In the genomic region with DNA sequence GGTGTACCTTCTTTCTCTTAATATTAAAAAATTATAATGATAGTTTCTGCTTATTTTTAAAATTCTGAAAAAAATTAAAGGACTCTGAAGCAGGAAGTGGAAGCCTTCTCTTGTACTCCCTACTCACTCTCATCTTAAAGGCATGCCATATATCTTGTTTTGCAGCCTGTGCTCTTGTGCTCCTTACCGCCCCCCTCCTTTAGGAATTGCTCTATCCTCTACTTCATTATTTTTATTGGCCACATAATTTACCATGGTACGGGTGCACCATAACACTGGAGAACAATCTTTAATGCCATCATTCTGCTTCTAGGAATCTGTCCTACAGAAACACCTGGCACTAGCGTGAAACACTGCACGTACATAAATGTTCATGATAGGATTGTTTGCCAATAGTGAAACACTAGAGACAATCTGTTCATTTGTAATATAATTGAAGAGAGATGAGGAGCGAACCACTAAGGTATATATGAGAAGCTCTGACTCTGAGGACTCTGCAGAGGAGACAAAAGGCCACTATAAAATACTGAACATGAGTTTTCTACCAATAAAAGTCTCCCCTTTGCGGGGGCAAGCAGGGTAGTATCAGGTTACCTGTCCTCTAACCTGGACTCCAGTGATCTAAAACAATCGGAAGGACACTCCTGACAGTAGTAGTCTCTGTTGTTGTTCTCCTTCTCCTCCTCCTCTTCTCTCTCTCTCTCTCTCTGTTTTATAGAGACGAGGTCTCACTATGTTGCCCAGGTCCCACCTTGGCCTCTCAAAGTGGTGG, we compare ENCODE assay signal across 8 cellular contexts. TPM values are rescaled to one million over a fixed set of nuclear protein-coding genes. Genes with fewer than 3 reads are reported as not detected.
DNase-seq lines count a peak whose midpoint lies in the region; ATAC-seq and TF ChIP-seq lines count a peak whose summit lies in the region.

No MANE protein-coding gene starts in this region.

- no peak overlapping the region for H2AFZ ChIP-seq in OCI-LY1 (ENCODE audit: low read length)
- H2AFZ ChIP-seq in smooth muscle cell (ENCODE audit: low read depth), result peak overlapping the region; percentile 74

- peak; percentile 23 for DNase-seq in NCI-H1436 (lab: John Stamatoyannopoulos, UW)
- DNase-seq in NCI-H1436 treated with DMSO at 0.1 percent for 48 hours (lab: John Stamatoyannopoulos, UW), result no peak
- no peak for DNase-seq in smooth muscle cell (lab: John Stamatoyannopoulos, UW; ENCODE audit: unreplicated experiment)
- no peak for DNase-seq in activated naive CD4-positive, alpha-beta T cell treated with anti-CD3 and anti-CD28 coated beads, Interleukin-2, amount 50 U/mL, for 16 hours
- no peak for DNase-seq in NCI-H526 (lab: John Stamatoyannopoulos, UW)

- peak; percentile 90 for ATAC-seq in esophagus mucosa
- no peak for ATAC-seq in HG02623 (IDR thresholded peaks at IDR 0.05; ENCODE audit: unreplicated experiment)

- H3K4me3 ChIP-seq in OCI-LY1 (ENCODE audit: low read depth, low read length, poor library complexity, severe bottlenecking) (no peak overlapping the region), smooth muscle cell (peak overlapping the region; percentile 34)

- H3K27me3 ChIP-seq in OCI-LY1 (ENCODE audit: insufficient read depth, low read length) (peaks cover 8% of the 10 kb centered on the region; the same call in 1 of the 2 replicates), smooth muscle cell (ENCODE audit: low read depth) (no peaks in the 10 kb centered on the region)

- H3F3A ChIP-seq in OCI-LY1 (ENCODE audit: insufficient read depth, low read length) (no peaks in the 10 kb centered on the region), smooth muscle cell (ENCODE audit: low read depth) (peaks cover 19% of the 10 kb centered on the region)

- TF ChIP-seq CTCF in OCI-LY1 (IDR thresholded peaks at IDR 0.05; ENCODE audit: low read length) (peak; percentile 24; the same call in 1 of the 2 replicates), smooth muscle cell (IDR thresholded peaks at IDR 0.05; ENCODE audit: borderline replicate concordance, insufficient read depth, poor library complexity, severe bottlenecking) (no peak)

- WGBS in smooth muscle cell (ENCODE audit: low lambda C conversion rate), result 64% methylated on average over 8 of the region's 8 CpGs

- H4K20me1 ChIP-seq in OCI-LY1 (ENCODE audit: insufficient read depth, low read length) (no peaks in the 10 kb centered on the region), smooth muscle cell (ENCODE audit: low read depth) (no peaks in the 10 kb centered on the region)

- peaks cover 35% of the 10 kb centered on the region for H3K4me1 ChIP-seq in OCI-LY1 (ENCODE audit: insufficient read depth, low read length, severe bottlenecking)
- H3K4me1 ChIP-seq in smooth muscle cell (ENCODE audit: low read depth), result peaks cover 10% of the 10 kb centered on the region

- H3K79me2 ChIP-seq in OCI-LY1 (ENCODE audit: insufficient read depth, low read length) (no peaks in the 10 kb centered on the region), smooth muscle cell (ENCODE audit: low read depth) (no peaks in the 10 kb centered on the region)

- no peaks in the 10 kb centered on the region for H3K36me3 ChIP-seq in OCI-LY1 (ENCODE audit: insufficient read depth, low read length)
- H3K36me3 ChIP-seq in smooth muscle cell (ENCODE audit: low read depth), result no peaks in the 10 kb centered on the region

- H3K9me3 ChIP-seq in OCI-LY1 (ENCODE audit: low read length) (no peaks in the 10 kb centered on the region), smooth muscle cell (replicated peaks; ENCODE audit: low read depth) (no peaks in the 10 kb centered on the region)

- H3K9ac ChIP-seq in OCI-LY1 (ENCODE audit: low read length) (no peak overlapping the region; the same call in 1 of the 2 replicates), smooth muscle cell (ENCODE audit: low read depth) (peak overlapping the region; percentile 76)

- H3K4me2 ChIP-seq in OCI-LY1 (ENCODE audit: low read length), result 0 out of 2 replicates have a peak overlapping the region, but pooled peaks have one; percentile 31
- peak overlapping the region; percentile 77 for H3K4me2 ChIP-seq in smooth muscle cell

- H3K27ac ChIP-seq in OCI-LY1 (ENCODE audit: low read depth, low read length, poor library complexity, severe bottlenecking) (no peak overlapping the region), smooth muscle cell (ENCODE audit: low read depth) (peak overlapping the region; percentile 92)

- H3K9me2 ChIP-seq in OCI-LY1 (ENCODE audit: low read depth, low read length), result no peaks in the 10 kb centered on the region

RNA-seq across cellular contexts. Expression of gene NYNRIN, which starts 6.3 kb away (rescaled TPM):
- 6.1 TPM for total RNA-seq in esophagus mucosa
- 38.0 and 41.1 TPM in 2 replicates for total RNA-seq in smooth muscle cell
- polyA plus RNA-seq in smooth muscle cell, result 29.5 and 30.3 TPM in 2 replicates

RNA-seq across cellular contexts. Expression of gene NFATC4, which starts 24.5 kb away (rescaled TPM):
- total RNA-seq in esophagus mucosa (3.4 TPM), smooth muscle cell (40.1 and 44.6 TPM in 2 replicates)
- 84.7 and 93.3 TPM in 2 replicates for polyA plus RNA-seq in smooth muscle cell

RNA-seq across cellular contexts. Expression of gene CBLN3, which starts 37.0 kb away (rescaled TPM):
- total RNA-seq in esophagus mucosa (0.44 TPM), smooth muscle cell (1.1 and 3.0 TPM in 2 replicates)
- polyA plus RNA-seq in smooth muscle cell, result 1.6 and 2.5 TPM in 2 replicates

RNA-seq across cellular contexts. Expression of gene KHNYN, which starts 37.2 kb away (rescaled TPM):
- total RNA-seq in esophagus mucosa (32.0 TPM), smooth muscle cell (43.1 and 55.7 TPM in 2 replicates)
- polyA plus RNA-seq in smooth muscle cell, result 28.2 and 34.8 TPM in 2 replicates

RNA-seq across cellular contexts. Expression of gene SDR39U1, which starts 50.1 kb away (rescaled TPM):
- total RNA-seq in esophagus mucosa (23.8 TPM), smooth muscle cell (20.9 and 21.6 TPM in 2 replicates)
- polyA plus RNA-seq in smooth muscle cell, result 62.6 and 78.8 TPM in 2 replicates
